ENCODE assay signal across 1 cellular context in the genomic region with DNA sequence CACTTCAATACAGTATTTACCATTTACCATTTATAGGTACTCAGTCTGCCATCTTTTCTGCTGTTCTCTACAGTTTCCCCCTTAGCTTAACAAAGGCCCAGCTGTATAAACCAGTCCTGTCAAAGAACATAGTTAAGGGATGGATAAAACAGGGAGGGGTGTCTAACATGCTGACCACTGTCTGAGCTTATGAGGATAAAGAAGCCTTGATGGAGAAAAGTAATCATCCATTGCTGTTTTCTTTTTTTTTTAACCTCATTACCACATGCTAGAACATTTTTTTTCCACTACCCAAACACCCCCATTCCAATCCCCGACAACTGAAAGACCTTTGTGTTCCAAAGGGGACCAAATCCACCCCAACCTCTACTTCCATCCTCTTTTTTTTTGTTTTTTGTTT.
TF ChIP-seq lines count a peak whose summit lies in the region.

No MANE protein-coding gene starts in this region.

TF ChIP-seq in HepG2, 621 proteins besides CTCF, POLR2A, EP300 and RAD21 (continued from another document):
- TF ChIP-seq, protein P1, sequence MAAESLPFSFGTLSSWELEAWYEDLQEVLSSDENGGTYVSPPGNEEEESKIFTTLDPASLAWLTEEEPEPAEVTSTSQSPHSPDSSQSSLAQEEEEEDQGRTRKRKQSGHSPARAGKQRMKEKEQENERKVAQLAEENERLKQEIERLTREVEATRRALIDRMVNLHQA (CRISPR knock-in tag; IDR thresholded peaks at IDR 0.05): no peak
